Comparison of ENCODE assay signal across 14 cellular contexts in genomic region chr1:225990705-225991464, GRCh38. TPM values are rescaled to one million over a fixed set of nuclear protein-coding genes. Genes with fewer than 3 reads are reported as not detected.
DNase-seq lines count a peak whose midpoint lies in the region; ATAC-seq and TF ChIP-seq lines count a peak whose summit lies in the region.
"Had no signal": no experiment of that assay in that cellular context is flagged by ENCODE, and none has a peak within 500 bp of the region (broad histone marks: within the 10 kb centered on the region; RNA-seq: fewer than 3 reads in every experiment).

No MANE protein-coding gene starts in this region.

- peak overlapping the region; percentile 27 for H3K4me3 Mint-ChIP-seq in activated CD8-positive, alpha-beta memory T cell treated with anti-CD3 and anti-CD28 coated beads, Interleukin-2, amount 10 ng/mL, durations not matched to agents 7 days and 5 days
- peak overlapping the region; percentile 70 for H3K4me3 Mint-ChIP-seq in activated T-helper 17 cell treated with anti-CD3 and anti-CD28 coated beads, Interleukin-2, amount 50 U/mL, for 72 hours

- intact Hi-C loops in transverse colon (cut with DNase I; ENCODE audit: low total_unique reads): no loop called here

- TF ChIP-seq CTCF in transverse colon (IDR thresholded peaks at IDR 0.05): no peak

- H3K4me1 ChIP-seq in transverse colon: peaks cover 0 to 12% (median 3%) of the 10 kb centered on the region in 4 donors

- TF ChIP-seq EP300 in transverse colon (IDR thresholded peaks at IDR 0.05; ENCODE audit: low read depth): no peak

- no peaks in the 10 kb centered on the region for H3K9me3 Mint-ChIP-seq in activated CD8-positive, alpha-beta memory T cell treated with anti-CD3 and anti-CD28 coated beads, Interleukin-2, amount 10 ng/mL, durations not matched to agents 7 days and 5 days (ENCODE audit: low read depth)
- no peaks in the 10 kb centered on the region for H3K9me3 Mint-ChIP-seq in activated T-helper 17 cell treated with anti-CD3 and anti-CD28 coated beads, Interleukin-2, amount 50 U/mL, for 72 hours

- H3K36me3 Mint-ChIP-seq in activated CD8-positive, alpha-beta memory T cell treated with anti-CD3 and anti-CD28 coated beads, Interleukin-2, amount 10 ng/mL, durations not matched to agents 7 days and 5 days: peaks cover 59% of the 10 kb centered on the region
- peaks cover 100% of the 10 kb centered on the region for H3K36me3 Mint-ChIP-seq in activated T-helper 17 cell treated with anti-CD3 and anti-CD28 coated beads, Interleukin-2, amount 50 U/mL, for 72 hours (ENCODE audit: low read depth)

- H3K27ac Mint-ChIP-seq in activated CD8-positive, alpha-beta memory T cell treated with anti-CD3 and anti-CD28 coated beads, Interleukin-2, amount 10 ng/mL, durations not matched to agents 7 days and 5 days: peak overlapping the region; percentile 90
- H3K27ac Mint-ChIP-seq in activated T-helper 17 cell treated with anti-CD3 and anti-CD28 coated beads, Interleukin-2, amount 50 U/mL, for 72 hours: peak overlapping the region; percentile 76

- no peak overlapping the region for H3K4me3 ChIP-seq in transverse colon
- H3K4me3 ChIP-seq: A549, hepatocyte, left ventricle myocardium inferior had no signal

- CTCF ChIA-PET in activated CD8-positive, alpha-beta memory T cell treated with anti-CD3 and anti-CD28 coated beads, Interleukin-2, amount 10 ng/mL, durations not matched to agents 7 days and 5 days (lab: Charles Lee): interaction anchor here (0.9 to 2.6 kb wide), 8 partner anchors 9 to 516 kb away, joined by 3 to 9 read pairs (median 4); partner anchors contain the start of gene H3-3A

- no peaks in the 10 kb centered on the region for H3K27me3 ChIP-seq in transverse colon
- H3K27me3 ChIP-seq: hepatocyte had no signal

- in situ Hi-C loops in transverse colon (cut with MboI; ENCODE audit: low pct_ligation_motif_present in 1 of 4, low pct_unique_long_range_greater_than_20kb in 1 of 4, low sequenced_read_pairs in 3 of 4): no loop called here

- no peak for TF ChIP-seq POLR2A in transverse colon (IDR thresholded peaks at IDR 0.05)

- H3K4me1 Mint-ChIP-seq in activated CD8-positive, alpha-beta memory T cell treated with anti-CD3 and anti-CD28 coated beads, Interleukin-2, amount 10 ng/mL, durations not matched to agents 7 days and 5 days: peaks cover 50% of the 10 kb centered on the region
- H3K4me1 Mint-ChIP-seq in activated T-helper 17 cell treated with anti-CD3 and anti-CD28 coated beads, Interleukin-2, amount 50 U/mL, for 72 hours: peaks cover 24% of the 10 kb centered on the region

- H3K9me3 ChIP-seq in transverse colon: no peaks in the 10 kb centered on the region
- H3K9me3 ChIP-seq: A549, left ventricle myocardium inferior had no signal

- H3K27ac ChIP-seq in transverse colon: no peak overlapping the region
- H3K27ac ChIP-seq: A549, hepatocyte, left ventricle myocardium inferior had no signal

- H3K27me3 Mint-ChIP-seq in activated CD8-positive, alpha-beta memory T cell treated with anti-CD3 and anti-CD28 coated beads, Interleukin-2, amount 10 ng/mL, durations not matched to agents 7 days and 5 days: no peaks in the 10 kb centered on the region
- H3K27me3 Mint-ChIP-seq in activated T-helper 17 cell treated with anti-CD3 and anti-CD28 coated beads, Interleukin-2, amount 50 U/mL, for 72 hours: no peaks in the 10 kb centered on the region

- H3K36me3 ChIP-seq in transverse colon: peaks cover 0 to 77% (median 36%) of the 10 kb centered on the region in 4 donors

- WGBS in transverse colon (ENCODE audit: low coverage in 1 of 2), 2 donors: 57 to 65% methylated on average over 5 of the region's 5 CpGs

- DNase-seq in activated CD8-positive, alpha-beta memory T cell treated with anti-CD3 and anti-CD28 coated beads, Interleukin-2, amount 10 ng/mL, durations not matched to agents 7 days and 5 days: peak; percentile 64
- no peak for DNase-seq in activated CD8-positive, alpha-beta memory T cell treated with anti-CD3 and anti-CD28 coated beads, Interleukin-2, amount 50 U/mL, for 48 hours
- no peak for DNase-seq in stimulated activated naive CD8-positive, alpha-beta T cell treated with anti-CD3 and anti-CD28 coated beads, Interleukin-15, Interleukin-2, amounts not matched to agents 100 U/mL and 50 U/mL, for 24 hours
- DNase-seq in activated gamma-delta T cell treated with Interleukin-2 at 50 U/mL for 16 hours (no peak), transverse colon (no peak), GOT3 (lab: John Stamatoyannopoulos, UW) (no peak)
- DNase-seq: DMS153, left ventricle myocardium inferior, small intestine, trophoblast cell had no signal

- peak; percentile 82 for ATAC-seq in activated CD8-positive, alpha-beta memory T cell treated with anti-CD3 and anti-CD28 coated beads, Interleukin-2, amount 10 ng/mL, durations not matched to agents 7 days and 5 days
- peak; percentile 49 for ATAC-seq in HG03354 (IDR thresholded peaks at IDR 0.05; ENCODE audit: poor library complexity, severe bottlenecking, unreplicated experiment)
- ATAC-seq in activated T-helper 17 cell treated with anti-CD3 and anti-CD28 coated beads, Interleukin-2, amount 50 U/mL, for 72 hours (replicated peaks): peak; percentile 74
- peak; percentile 67 for ATAC-seq in stimulated activated naive CD8-positive, alpha-beta T cell treated with anti-CD3 and anti-CD28 coated beads, Interleukin-15, Interleukin-2, amounts not matched to agents 100 U/mL and 50 U/mL, for 24 hours
- ATAC-seq: A549 had no signal

RNA-seq across cellular contexts. Expression of gene SDE2, which starts 8.3 kb away (rescaled TPM):
- total RNA-seq in activated CD8-positive, alpha-beta memory T cell treated with anti-CD3 and anti-CD28 coated beads, Interleukin-2, amount 10 ng/mL, durations not matched to agents 7 days and 5 days: 10 to 100 TPM; 16.6 to 20.9 TPM
- 10 to 100 TPM; 16.1 to 18.0 TPM for total RNA-seq in activated T-helper 17 cell treated with anti-CD3 and anti-CD28 coated beads, Interleukin-2, amount 50 U/mL, for 72 hours
- total RNA-seq in transverse colon: 10 to 100 TPM in 2 of 4 donors, 1 to 10 TPM in 2; 4.4 to 19.2 (median 13.2) TPM

RNA-seq across cellular contexts. Expression of gene LEFTY2, which starts 49.9 kb away (rescaled TPM):
- not detected for total RNA-seq in activated CD8-positive, alpha-beta memory T cell treated with anti-CD3 and anti-CD28 coated beads, Interleukin-2, amount 10 ng/mL, durations not matched to agents 7 days and 5 days
- not detected for total RNA-seq in activated T-helper 17 cell treated with anti-CD3 and anti-CD28 coated beads, Interleukin-2, amount 50 U/mL, for 72 hours
- 10 to 100 TPM in 2 of 4 donors, under 1 TPM in 1, not detected in 1; 0.55 to 28.7 (median 24.5) TPM for total RNA-seq in transverse colon
